Comparison of ENCODE assay signal across 31 cellular contexts in the genomic region with DNA sequence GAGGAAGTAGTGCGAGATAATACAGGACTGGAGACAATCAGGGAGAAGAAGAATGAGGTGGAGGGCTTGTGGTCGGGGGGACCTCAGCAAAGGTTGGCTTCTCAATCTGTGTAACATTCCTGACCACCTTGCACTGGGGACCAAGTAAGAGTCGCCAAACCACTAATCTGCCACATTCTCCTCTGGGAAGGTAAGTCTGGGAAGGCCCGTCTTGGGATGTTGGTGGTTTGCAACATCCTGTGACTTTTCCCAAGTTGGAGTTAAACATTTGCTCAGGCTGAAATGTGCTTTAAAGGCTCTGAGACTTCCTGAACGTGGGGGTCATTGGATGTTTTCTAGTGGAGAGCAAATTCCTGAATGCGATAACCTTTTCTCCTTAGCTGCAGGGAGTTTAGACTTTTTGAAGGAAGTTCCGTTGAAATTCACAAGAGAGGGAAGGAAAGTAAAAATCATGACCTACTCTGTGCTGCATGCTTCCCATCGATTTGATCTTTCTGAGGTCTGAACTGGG.
DNase-seq lines count a peak whose midpoint lies in the region; ATAC-seq, FAIRE-seq and TF ChIP-seq lines count a peak whose summit lies in the region.
"Had no signal": no experiment of that assay in that cellular context is flagged by ENCODE, and none has a peak within 500 bp of the region (broad histone marks: within the 10 kb centered on the region; RNA-seq: fewer than 3 reads in every experiment).

No MANE protein-coding gene starts in this region.

- H3K4me3 ChIP-seq in hepatocyte (no peak overlapping the region), neural progenitor cell (no peak overlapping the region)
- H3K4me3 ChIP-seq: A549, adrenal gland, breast epithelium, HAP-1, psoas muscle, upper lobe of right lung had no signal

- H3K27me3 ChIP-seq in hepatocyte: no peaks in the 10 kb centered on the region
- H3K27me3 ChIP-seq in neural progenitor cell: no peaks in the 10 kb centered on the region
- H3K27me3 ChIP-seq: adrenal gland, breast epithelium, upper lobe of right lung had no signal

- ATAC-seq in sciatic nerve: no peak
- ATAC-seq: A549; naive thymus-derived CD4-positive, alpha-beta T cell; psoas muscle; stimulated activated memory B cell treated with anti-CD40 and anti-IgM and Interleukin-4, amounts not matched to agents 10 μg/mL and 1 μg/mL and 100 μg/mL, for 72 hours; upper lobe of right lung had no signal

- H3K9me3 ChIP-seq in hepatocyte (ENCODE audit: low read depth) (no peaks in the 10 kb centered on the region), neural progenitor cell (ENCODE audit: low read depth) (no peaks in the 10 kb centered on the region)
- H3K9me3 ChIP-seq: A549, adrenal gland, breast epithelium, HAP-1, psoas muscle, upper lobe of right lung had no signal

- H3K27me3 Mint-ChIP-seq in Calu3 (ENCODE audit: unreplicated experiment) (peaks cover 13% of the 10 kb centered on the region), neural progenitor cell (ENCODE audit: insufficient read depth, low read depth) (peaks cover 2% of the 10 kb centered on the region)

- BruUV-seq in Calu3 (replicated peaks; lab: Mats Ljungman, UMichigan): no TSS peak

- H3K36me3 Mint-ChIP-seq in Calu3 (ENCODE audit: insufficient read depth, unreplicated experiment): no peaks in the 10 kb centered on the region
- H3K36me3 Mint-ChIP-seq in neural progenitor cell: no peaks in the 10 kb centered on the region
- H3K36me3 Mint-ChIP-seq: naive thymus-derived CD4-positive, alpha-beta T cell; stimulated activated memory B cell treated with anti-CD40 and anti-IgM and Interleukin-4, amounts not matched to agents 10 μg/mL and 1 μg/mL and 100 μg/mL, for 72 hours had no signal

- H3K36me3 ChIP-seq in hepatocyte (replicated peaks; ENCODE audit: insufficient read depth, low read depth) (no peaks in the 10 kb centered on the region), neural progenitor cell (no peaks in the 10 kb centered on the region)
- H3K36me3 ChIP-seq: adrenal gland, breast epithelium, HAP-1, upper lobe of right lung had no signal

- H3K27ac ChIP-seq in hepatocyte (peak overlapping the region; percentile 49), neural progenitor cell (no peak overlapping the region)
- H3K27ac ChIP-seq: A549, adrenal gland, breast epithelium, HL-60, psoas muscle, upper lobe of right lung had no signal

- H3K9me3 Mint-ChIP-seq in Calu3 (ENCODE audit: low read depth, unreplicated experiment): peaks cover 2% of the 10 kb centered on the region
- H3K9me3 Mint-ChIP-seq in neural progenitor cell: no peaks in the 10 kb centered on the region
- H3K9me3 Mint-ChIP-seq: activated CD4-positive, alpha-beta memory T cell treated with anti-CD3 and anti-CD28 coated beads, Interleukin-2, amount 10 ng/mL, durations not matched to agents 7 days and 5 days; activated naive CD4-positive, alpha-beta T cell treated with anti-CD3 and anti-CD28 coated beads for 36 hours; activated T-helper 1 cell treated with anti-CD3 and anti-CD28 coated beads, Interleukin-12 subunit alpha, Interleukin-12 subunit beta, Interleukin-2, Interleukin-4 antibody, amounts not matched to agents 30 ng/mL and 10 ng/mL and 1 ng/mL, durations not matched to agents 14 hours and 24 hours and 36 hours; CD4-positive, alpha-beta T cell; stimulated activated memory B cell treated with anti-CD40 and anti-IgM and Interleukin-4, amounts not matched to agents 10 μg/mL and 1 μg/mL and 100 μg/mL, for 72 hours had no signal

- no peaks in the 10 kb centered on the region for H3K9me2 ChIP-seq in hepatocyte (replicated peaks; ENCODE audit: insufficient read depth)

- H3K4me1 Mint-ChIP-seq in Calu3 (ENCODE audit: low read depth, unreplicated experiment): peaks cover 10% of the 10 kb centered on the region
- H3K4me1 Mint-ChIP-seq in neural progenitor cell: peaks cover 7% of the 10 kb centered on the region
- H3K4me1 Mint-ChIP-seq: activated CD4-positive, alpha-beta memory T cell treated with anti-CD3 and anti-CD28 coated beads, Interleukin-2, amount 10 ng/mL, durations not matched to agents 7 days and 5 days; naive thymus-derived CD4-positive, alpha-beta T cell had no signal

- H4K20me1 ChIP-seq in hepatocyte (ENCODE audit: insufficient read depth, poor library complexity, severe bottlenecking) (no peaks in the 10 kb centered on the region), neural progenitor cell (ENCODE audit: low read depth) (no peaks in the 10 kb centered on the region)

- DNase-seq in Calu3 (peak; percentile 11), RCC 7860 (ENCODE audit: low spot score) (peak; percentile 63), hepatocyte (ENCODE audit: low spot score) (peak; percentile 37), neural progenitor cell (ENCODE audit: low spot score) (peak; percentile 11), sciatic nerve (ENCODE audit: low spot score) (no peak), NCI-H146 (lab: John Stamatoyannopoulos, UW) (no peak), DMS79 (lab: John Stamatoyannopoulos, UW) (no peak), NCI-H2171 treated with DMSO at 0.1 percent for 48 hours (lab: John Stamatoyannopoulos, UW) (no peak)
- DNase-seq: activated CD4-positive, alpha-beta memory T cell treated with anti-CD3 and anti-CD28 coated beads, Interleukin-2, amount 10 ng/mL, durations not matched to agents 7 days and 5 days; activated CD8-positive, alpha-beta memory T cell treated with anti-CD3 and anti-CD28 coated beads, Interleukin-2, amount 50 U/mL, for 4 hours; activated naive CD4-positive, alpha-beta T cell treated with anti-CD3 and anti-CD28 coated beads for 36 hours; adrenal gland; CD4-positive, alpha-beta T cell; hypothalamus; Kasumi-1; MV-4-11; naive thymus-derived CD4-positive, alpha-beta T cell; NCI-H1436; nucleus accumbens; psoas muscle; Right ventricle myocardium superior; T-helper 2 cell; upper lobe of right lung had no signal

- peak overlapping the region; percentile 58 for H3K4me2 ChIP-seq in hepatocyte
- H3K4me2 ChIP-seq in neural progenitor cell: no peak overlapping the region
- H3K4me2 ChIP-seq: A549 had no signal

- TF ChIP-seq CTCF in Calu3 (IDR thresholded peaks at IDR 0.05; ENCODE audit: unreplicated experiment): no peak
- TF ChIP-seq CTCF in hepatocyte (IDR thresholded peaks at IDR 0.05; ENCODE audit: poor library complexity): no peak
- no peak for TF ChIP-seq CTCF in neural progenitor cell (IDR thresholded peaks at IDR 0.05)

- H3K4me1 ChIP-seq in hepatocyte (ENCODE audit: insufficient read depth) (peaks cover 11% of the 10 kb centered on the region), neural progenitor cell (peaks cover 8% of the 10 kb centered on the region)
- H3K4me1 ChIP-seq: A549, adrenal gland, breast epithelium, HAP-1, upper lobe of right lung had no signal

- H3F3A ChIP-seq in neural progenitor cell (ENCODE audit: low read depth): no peaks in the 10 kb centered on the region

- WGBS in hepatocyte (ENCODE audit: low lambda C conversion rate, missing lambda C conversion rate): 46% methylated on average over 8 of the region's 8 CpGs

- peak; percentile 78 for FAIRE-seq in RCC 7860 (lab: Jason Lieb, UNC)
- FAIRE-seq: A549, colon, GM18507 had no signal

- H3K79me2 ChIP-seq in hepatocyte: no peaks in the 10 kb centered on the region
- no peaks in the 10 kb centered on the region for H3K79me2 ChIP-seq in neural progenitor cell (ENCODE audit: low read depth)

- no peak overlapping the region for H3K9ac ChIP-seq in neural progenitor cell

- H3K4me3 Mint-ChIP-seq in Calu3 (ENCODE audit: low read depth, unreplicated experiment): no peak overlapping the region
- H3K4me3 Mint-ChIP-seq in neural progenitor cell: no peak overlapping the region
- H3K4me3 Mint-ChIP-seq: activated CD4-positive, alpha-beta memory T cell treated with anti-CD3 and anti-CD28 coated beads, Interleukin-2, amount 10 ng/mL, durations not matched to agents 7 days and 5 days; activated naive CD4-positive, alpha-beta T cell treated with anti-CD3 and anti-CD28 coated beads for 36 hours; activated T-helper 1 cell treated with anti-CD3 and anti-CD28 coated beads, Interleukin-12 subunit alpha, Interleukin-12 subunit beta, Interleukin-2, Interleukin-4 antibody, amounts not matched to agents 30 ng/mL and 10 ng/mL and 1 ng/mL, durations not matched to agents 14 hours and 24 hours and 36 hours; CD4-positive, alpha-beta T cell; naive thymus-derived CD4-positive, alpha-beta T cell; stimulated activated memory B cell treated with anti-CD40 and anti-IgM and Interleukin-4, amounts not matched to agents 10 μg/mL and 1 μg/mL and 100 μg/mL, for 72 hours had no signal

- no peak overlapping the region for H3K27ac Mint-ChIP-seq in Calu3 (ENCODE audit: unreplicated experiment)
- H3K27ac Mint-ChIP-seq in neural progenitor cell: no peak overlapping the region
- H3K27ac Mint-ChIP-seq: activated CD4-positive, alpha-beta memory T cell treated with anti-CD3 and anti-CD28 coated beads, Interleukin-2, amount 10 ng/mL, durations not matched to agents 7 days and 5 days; activated naive CD4-positive, alpha-beta T cell treated with anti-CD3 and anti-CD28 coated beads for 36 hours; activated T-helper 1 cell treated with anti-CD3 and anti-CD28 coated beads, Interleukin-12 subunit alpha, Interleukin-12 subunit beta, Interleukin-2, Interleukin-4 antibody, amounts not matched to agents 30 ng/mL and 10 ng/mL and 1 ng/mL, durations not matched to agents 14 hours and 24 hours and 36 hours; CD4-positive, alpha-beta T cell; naive thymus-derived CD4-positive, alpha-beta T cell; stimulated activated memory B cell treated with anti-CD40 and anti-IgM and Interleukin-4, amounts not matched to agents 10 μg/mL and 1 μg/mL and 100 μg/mL, for 72 hours had no signal

- H2AFZ ChIP-seq in hepatocyte: peak overlapping the region; percentile 26
- peak overlapping the region; percentile 0 for H2AFZ ChIP-seq in neural progenitor cell (replicated peaks)

- intact Hi-C loops in Calu3 (cut with micrococcal nuclease; ENCODE audit: unreplicated experiment) (loop anchor here (2.0 kb wide), 1 partner anchor 254 kb away; no protein-coding TSS in a partner anchor), sciatic nerve (cut with DNase I) (no loop called here)

- CTCF ChIA-PET in Calu3 (lab: Charles Lee): interaction anchor here (0.6 kb wide), 2 partner anchors 158 to 1176 kb away, joined by 3 read pairs; no protein-coding TSS in a partner anchor

Comparison
In these comparisons a context has a peak if more than half of its experiments do, and no peak if none do; other contexts are left out.
1. DNase-seq: peak in Calu3 (single experiment), RCC 7860 (single experiment), hepatocyte (single experiment) and neural progenitor cell (single experiment); none in sciatic nerve (single experiment), NCI-H146 (single experiment), DMS79 (single experiment) and NCI-H2171 treated with DMSO at 0.1 percent for 48 hours (single experiment).